25 cellular contexts compared by ENCODE assay signal in the genomic region with DNA sequence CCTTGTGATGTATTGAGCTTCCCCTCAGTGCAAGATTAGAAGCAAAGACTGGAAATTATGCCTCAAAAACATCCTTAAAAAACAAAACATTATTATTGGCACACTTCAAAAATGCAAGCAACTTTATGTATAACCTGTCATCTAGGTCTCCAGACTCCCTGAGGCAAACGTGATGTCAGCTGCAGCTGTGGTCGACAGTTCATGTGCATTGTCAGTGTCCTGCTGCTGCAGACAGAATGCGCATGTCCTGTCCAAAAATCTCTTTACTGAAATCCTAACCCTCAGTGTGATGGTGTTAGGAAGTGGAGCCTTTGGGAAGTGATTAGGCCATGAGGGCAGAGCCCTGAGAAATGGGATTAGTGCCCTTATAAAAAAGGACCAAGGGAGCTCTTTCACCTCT.
DNase-seq lines count a peak whose midpoint lies in the region; TF ChIP-seq lines count a peak whose summit lies in the region.
"Had no signal": no experiment of that assay in that cellular context is flagged by ENCODE, and none has a peak within 500 bp of the region (broad histone marks: within the 10 kb centered on the region; RNA-seq: fewer than 3 reads in every experiment).

No MANE protein-coding gene starts in this region.

- H3K27ac ChIP-seq in SJCRH30 (no peak overlapping the region), trophoblast cell (ENCODE audit: low read depth, low read length) (no peak overlapping the region)
- H3K27ac ChIP-seq: BLaER1 had no signal

- TF ChIP-seq CTCF in epithelial cell of esophagus (IDR thresholded peaks at IDR 0.05; ENCODE audit: insufficient read depth, low read depth, low read length, missing control alignments) (no peak), osteocyte (IDR thresholded peaks at IDR 0.05) (no peak)

- no peak overlapping the region for H3K4ac ChIP-seq in trophoblast cell (ENCODE audit: low read depth, low read length)

- no peak overlapping the region for H3K18ac ChIP-seq in trophoblast cell (ENCODE audit: low read length)

- H2AFZ ChIP-seq in trophoblast cell (ENCODE audit: insufficient read depth, low read length, poor library complexity), result no peak overlapping the region

- no peaks in the 10 kb centered on the region for H3K36me3 Mint-ChIP-seq in activated CD4-positive, alpha-beta T cell treated with anti-CD3 and anti-CD28 coated beads, Interleukin-2, amount 10 ng/mL, durations not matched to agents 24 days and 14 days (ENCODE audit: low read depth)
- H3K36me3 Mint-ChIP-seq in osteocyte (ENCODE audit: unreplicated experiment), result no peaks in the 10 kb centered on the region
- H3K36me3 Mint-ChIP-seq: CD14-positive monocyte; CD4-positive, alpha-beta memory T cell; CD4-positive, CD25-positive, alpha-beta regulatory T cell; CD8-positive, alpha-beta memory T cell had no signal

- H3K4me3 Mint-ChIP-seq in activated CD4-positive, alpha-beta T cell treated with anti-CD3 and anti-CD28 coated beads, Interleukin-2, amount 10 ng/mL, durations not matched to agents 24 days and 14 days, result no peak overlapping the region
- no peak overlapping the region for H3K4me3 Mint-ChIP-seq in osteocyte (ENCODE audit: unreplicated experiment)
- H3K4me3 Mint-ChIP-seq: CD14-positive monocyte; CD4-positive, alpha-beta memory T cell; CD4-positive, CD25-positive, alpha-beta regulatory T cell; CD8-positive, alpha-beta memory T cell had no signal

- H3K9ac ChIP-seq in trophoblast cell (ENCODE audit: low read length), result no peak overlapping the region
- H3K9ac ChIP-seq: BLaER1 had no signal

- H3K27me3 Mint-ChIP-seq in activated CD4-positive, alpha-beta T cell treated with anti-CD3 and anti-CD28 coated beads, Interleukin-2, amount 10 ng/mL, durations not matched to agents 24 days and 14 days, result no peaks in the 10 kb centered on the region
- H3K27me3 Mint-ChIP-seq in osteocyte (ENCODE audit: unreplicated experiment), result no peaks in the 10 kb centered on the region
- H3K27me3 Mint-ChIP-seq: CD4-positive, alpha-beta memory T cell; CD4-positive, CD25-positive, alpha-beta regulatory T cell had no signal

- no peak overlapping the region for H4K91ac ChIP-seq in trophoblast cell (ENCODE audit: low read depth, low read length)

- no peaks in the 10 kb centered on the region for H3K9me3 ChIP-seq in SJCRH30 (replicated peaks)
- H3K9me3 ChIP-seq in trophoblast cell (ENCODE audit: insufficient read depth, low read depth, low read length), result no peaks in the 10 kb centered on the region
- H3K9me3 ChIP-seq: BE2C, BLaER1 had no signal

- peak; percentile 3 for DNase-seq in LHCN-M2 (ENCODE audit: low read depth)
- DNase-seq in SJCRH30, result peak; percentile 63 to 79
- peak; percentile 27 for DNase-seq in epithelial cell of esophagus (ENCODE audit: low read depth)
- DNase-seq in trophoblast cell, result peak; percentile 25 to 36
- no peak for DNase-seq in NCI-H446 (lab: John Stamatoyannopoulos, UW)
- no peak for DNase-seq in activated CD4-positive, alpha-beta T cell treated with anti-CD3 and anti-CD28 coated beads, Interleukin-2, amount 10 ng/mL, durations not matched to agents 24 days and 14 days
- no peak for DNase-seq in osteocyte (ENCODE audit: extremely low spot score, unreplicated experiment)
- DNase-seq: 8988T; ACHN; BE2C; C1 segment of cervical spinal cord; CD4-positive, alpha-beta memory T cell; CD4-positive, CD25-positive, alpha-beta regulatory T cell; CD8-positive, alpha-beta memory T cell; COR-L47; DMS 273 treated with DMSO at 0.1 percent for 48 hours; DMS153; DMS53; DMS79; DND-41; EL; GDM1 had no signal

- intact Hi-C loops in activated CD4-positive, alpha-beta T cell treated with anti-CD3 and anti-CD28 coated beads, Interleukin-2, amount 10 ng/mL, durations not matched to agents 24 days and 14 days (cut with micrococcal nuclease), result no loop called here

- no peak overlapping the region for H2BK120ac ChIP-seq in trophoblast cell (ENCODE audit: insufficient read depth, low read length, poor library complexity)

- H3K4me1 ChIP-seq in SJCRH30 (peaks cover 3% of the 10 kb centered on the region; the same call in 1 of the 2 replicates), trophoblast cell (ENCODE audit: control insufficient read depth in 1 of 2, insufficient read depth in 2 of 2, low read length in 2 of 2) (no peaks in the 10 kb centered on the region)
- H3K4me1 ChIP-seq: BE2C, BLaER1 had no signal

- no peak overlapping the region for H4K8ac ChIP-seq in trophoblast cell (ENCODE audit: low read depth, low read length)

- H2AK5ac ChIP-seq in trophoblast cell (ENCODE audit: low read length), result no peak overlapping the region

- H3K9me3 Mint-ChIP-seq in activated CD4-positive, alpha-beta T cell treated with anti-CD3 and anti-CD28 coated beads, Interleukin-2, amount 10 ng/mL, durations not matched to agents 24 days and 14 days, result no peaks in the 10 kb centered on the region
- no peaks in the 10 kb centered on the region for H3K9me3 Mint-ChIP-seq in osteocyte (ENCODE audit: unreplicated experiment)

- no peak overlapping the region for H4K12ac ChIP-seq in trophoblast cell (ENCODE audit: low read depth, low read length)

- H3K27me3 ChIP-seq in SJCRH30 (no peaks in the 10 kb centered on the region), trophoblast cell (ENCODE audit: insufficient read depth, low read length) (no peaks in the 10 kb centered on the region)
- H3K27me3 ChIP-seq: BE2C, BLaER1 had no signal

- H3K79me2 ChIP-seq in trophoblast cell (ENCODE audit: control insufficient read depth, insufficient read depth, low read length, poor library complexity), result no peaks in the 10 kb centered on the region

- no peak overlapping the region for H3K23ac ChIP-seq in trophoblast cell (ENCODE audit: low read length)

- H2BK12ac ChIP-seq in trophoblast cell (ENCODE audit: low read length), result no peak overlapping the region

- H3K27ac Mint-ChIP-seq in activated CD4-positive, alpha-beta T cell treated with anti-CD3 and anti-CD28 coated beads, Interleukin-2, amount 10 ng/mL, durations not matched to agents 24 days and 14 days, result no peak overlapping the region
- no peak overlapping the region for H3K27ac Mint-ChIP-seq in osteocyte (ENCODE audit: unreplicated experiment)
- H3K27ac Mint-ChIP-seq: CD14-positive monocyte; CD4-positive, alpha-beta memory T cell; CD4-positive, CD25-positive, alpha-beta regulatory T cell; CD8-positive, alpha-beta memory T cell had no signal

- no peaks in the 10 kb centered on the region for H3K4me1 Mint-ChIP-seq in activated CD4-positive, alpha-beta T cell treated with anti-CD3 and anti-CD28 coated beads, Interleukin-2, amount 10 ng/mL, durations not matched to agents 24 days and 14 days
- no peaks in the 10 kb centered on the region for H3K4me1 Mint-ChIP-seq in osteocyte (ENCODE audit: unreplicated experiment)
- H3K4me1 Mint-ChIP-seq: CD14-positive monocyte; CD4-positive, alpha-beta memory T cell; CD4-positive, CD25-positive, alpha-beta regulatory T cell; CD8-positive, alpha-beta memory T cell had no signal

- no peaks in the 10 kb centered on the region for H3K79me1 ChIP-seq in trophoblast cell (ENCODE audit: low read length)

- H2BK5ac ChIP-seq in trophoblast cell (ENCODE audit: low read depth, low read length, poor library complexity), result no peak overlapping the region

- no peak overlapping the region for H3K14ac ChIP-seq in trophoblast cell (ENCODE audit: low read length)

- H3K4me2 ChIP-seq in trophoblast cell (ENCODE audit: low read length), result no peak overlapping the region
- H3K4me2 ChIP-seq: BLaER1 had no signal

- H3K36me3 ChIP-seq in SJCRH30 (no peaks in the 10 kb centered on the region), trophoblast cell (ENCODE audit: control insufficient read depth in 1 of 2, insufficient read depth in 2 of 2, low read length in 2 of 2) (no peaks in the 10 kb centered on the region)
- H3K36me3 ChIP-seq: BE2C, BLaER1 had no signal

- WGBS in trophoblast cell (ENCODE audit: extremely low coverage, insufficient coverage, insufficient read length), result no CpG with 5 or more reads among the region's 3 CpGs

- H3K4me3 ChIP-seq in SJCRH30 (no peak overlapping the region), epithelial cell of esophagus (ENCODE audit: low read length) (no peak overlapping the region), trophoblast cell (ENCODE audit: low read depth, low read length) (no peak overlapping the region)
- H3K4me3 ChIP-seq: BLaER1, GM12878 had no signal

Comparison
In these comparisons a context has a peak if more than half of its experiments do, and no peak if none do; other contexts are left out.
1. DNase-seq: peak in LHCN-M2 (single experiment), SJCRH30 (2 of 2), epithelial cell of esophagus (single experiment) and trophoblast cell (2 of 2); none in NCI-H446 (0 of 2), activated CD4-positive, alpha-beta T cell treated with anti-CD3 and anti-CD28 coated beads, Interleukin-2, amount 10 ng/mL, durations not matched to agents 24 days and 14 days (single experiment) and osteocyte (single experiment).